In the genomic region with DNA sequence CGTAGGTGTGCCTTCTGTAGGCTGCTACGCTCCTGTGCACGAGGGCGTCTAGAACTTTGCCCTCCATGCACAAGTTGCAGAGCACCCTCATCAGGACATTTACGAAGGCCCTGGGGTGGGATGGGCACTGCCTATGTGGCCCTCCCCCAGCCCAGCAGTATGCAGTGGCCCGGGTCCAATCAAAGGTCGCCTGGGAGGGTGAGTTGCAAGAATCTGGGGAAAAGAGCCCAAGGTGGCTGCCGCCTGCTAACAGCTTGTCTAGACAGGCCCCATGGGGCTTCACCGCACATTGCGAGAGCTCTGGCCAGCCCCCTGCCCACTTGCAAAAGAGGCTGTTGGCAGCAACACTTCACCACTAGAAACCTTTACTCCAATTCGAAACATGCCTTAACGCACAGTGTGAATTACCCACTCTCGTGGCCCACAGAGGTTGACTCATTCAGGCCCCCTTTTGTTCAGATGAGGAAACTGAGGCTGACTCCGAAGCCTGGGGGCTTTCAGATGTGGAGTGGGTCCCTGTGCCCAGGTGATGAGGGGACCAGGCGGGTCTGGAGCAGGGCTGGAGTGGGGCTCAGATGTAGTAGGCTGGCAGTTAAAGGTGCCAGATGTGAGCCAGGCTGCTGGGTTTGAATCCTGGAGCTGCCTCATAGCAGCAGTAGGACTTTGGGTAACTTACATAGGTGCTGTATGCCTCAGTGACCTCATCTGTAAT, we compare ENCODE assay signal across 15 cellular contexts. TPM values are rescaled to one million over a fixed set of nuclear protein-coding genes. Genes with fewer than 3 reads are reported as not detected.
DNase-seq lines count a peak whose midpoint lies in the region; ATAC-seq and TF ChIP-seq lines count a peak whose summit lies in the region.
"Had no signal": no experiment of that assay in that cellular context is flagged by ENCODE, and none has a peak within 500 bp of the region (broad histone marks: within the 10 kb centered on the region; RNA-seq: fewer than 3 reads in every experiment).

No MANE protein-coding gene starts in this region.

- H3K27me3 ChIP-seq in ascending aorta (no peaks in the 10 kb centered on the region), osteoblast (ENCODE audit: insufficient read depth, low read length) (no peaks in the 10 kb centered on the region)

- H3K4me2 ChIP-seq in osteoblast (ENCODE audit: insufficient read depth, low read length), result peak overlapping the region; percentile 87

- H3K9me3 ChIP-seq in ascending aorta, result no peaks in the 10 kb centered on the region
- H3K9me3 ChIP-seq in osteoblast (ENCODE audit: low read depth, low read length), result no peaks in the 10 kb centered on the region

- intact Hi-C loops in ascending aorta (cut with DNase I), result no loop called here

- H3K4me1 ChIP-seq in ascending aorta (peaks cover under 1 to 25% of the 10 kb centered on the region in 2 donors), osteoblast (ENCODE audit: insufficient read depth, low read length) (peaks cover 81% of the 10 kb centered on the region)

- H3K27ac ChIP-seq in ascending aorta (peak overlapping the region; percentile 88 to 90), osteoblast (ENCODE audit: low read depth, low read length) (peak overlapping the region; percentile 99)

- no peak for TF ChIP-seq CTCF in ascending aorta (IDR thresholded peaks at IDR 0.05)
- TF ChIP-seq CTCF in osteoblast (IDR thresholded peaks at IDR 0.05; ENCODE audit: extremely low read depth, low read depth, low read length), result no peak

- ATAC-seq in GM21360 (IDR thresholded peaks at IDR 0.05; ENCODE audit: unreplicated experiment), result no peak
- ATAC-seq: activated CD4-positive, alpha-beta T cell treated with anti-CD3 and anti-CD28 coated beads for 36 hours; activated naive CD8-positive, alpha-beta T cell treated with anti-CD3 and anti-CD28 coated beads, Interleukin-2, amount 50 U/mL, for 24 hours; left lobe of liver; Panc1 had no signal

- DNase-seq in ascending aorta (ENCODE audit: low spot score in 2 of 2) (peak in 1 of 2 donors; percentile 62), fibroblast of peridontal ligament (ENCODE audit: extremely low read depth) (peak; percentile 68), osteoblast (ENCODE audit: insufficient read length, low spot score, missing footprints) (no peak), ureter (ENCODE audit: low spot score) (peak; percentile 74), GM19238 (ENCODE audit: insufficient read length, low spot score) (no peak)
- no peak for DNase-seq in central memory CD4-positive, alpha-beta T cell
- DNase-seq: activated CD4-positive, alpha-beta T cell treated with anti-CD3 and anti-CD28 coated beads for 36 hours; activated naive CD8-positive, alpha-beta T cell treated with anti-CD3 and anti-CD28 coated beads, Interleukin-2, amount 50 U/mL, for 24 hours; COR-L47; effector CD4-positive, alpha-beta T cell; NCI-H1417 treated with DMSO at 0.1 percent for 48 hours; NCI-H510A treated with DMSO at 0.1 percent for 48 hours had no signal

- peaks cover 94% of the 10 kb centered on the region for H3K79me2 ChIP-seq in osteoblast (ENCODE audit: insufficient read depth, low read length)

- no peak overlapping the region for H2AFZ ChIP-seq in osteoblast (ENCODE audit: low read length)

- peaks cover 84% of the 10 kb centered on the region for H4K20me1 ChIP-seq in osteoblast (ENCODE audit: insufficient read depth, low read length)

- H3K4me3 ChIP-seq in ascending aorta, result peak overlapping the region; percentile 64 to 87
- H3K4me3 ChIP-seq in osteoblast (ENCODE audit: insufficient read depth, low read length), result peak overlapping the region; percentile 75

- H3K36me3 ChIP-seq in ascending aorta, result peaks cover 82 to 85% of the 10 kb centered on the region in 2 donors
- peaks cover 71% of the 10 kb centered on the region for H3K36me3 ChIP-seq in osteoblast (ENCODE audit: insufficient read depth, low read length)

RNA-seq across cellular contexts. Expression of gene IL17B, which starts 31.8 kb away (rescaled TPM):
- total RNA-seq in ascending aorta (46.8 TPM), osteoblast (0.29 TPM in 1 of 2 replicates, not detected in the other), ureter (not detected)
- total RNA-seq: activated CD4-positive, alpha-beta T cell treated with anti-CD3 and anti-CD28 coated beads for 36 hours; left lobe of liver had no signal

RNA-seq across cellular contexts. Expression of gene PCYOX1L, which starts 53.0 kb away (rescaled TPM):
- total RNA-seq in ascending aorta (1.5 TPM), osteoblast (4.3 and 4.7 TPM in 2 replicates), ureter (14.7 TPM)

Comparison
In these comparisons a context has a peak if more than half of its experiments do, and no peak if none do; other contexts are left out.
1. DNase-seq: peak in fibroblast of peridontal ligament (single experiment) and ureter (single experiment); none in osteoblast (single experiment), central memory CD4-positive, alpha-beta T cell (single experiment) and GM19238 (single experiment).
2. RNA of gene IL17B, which starts 31.8 kb away (total RNA-seq): 46.8 TPM in ascending aorta (single experiment); 0.29 TPM in osteoblast and not detected in ureter (single experiment); every median in the first group is over 10 times any median in the second.